5 cellular contexts compared by ENCODE assay signal in the genomic region with DNA sequence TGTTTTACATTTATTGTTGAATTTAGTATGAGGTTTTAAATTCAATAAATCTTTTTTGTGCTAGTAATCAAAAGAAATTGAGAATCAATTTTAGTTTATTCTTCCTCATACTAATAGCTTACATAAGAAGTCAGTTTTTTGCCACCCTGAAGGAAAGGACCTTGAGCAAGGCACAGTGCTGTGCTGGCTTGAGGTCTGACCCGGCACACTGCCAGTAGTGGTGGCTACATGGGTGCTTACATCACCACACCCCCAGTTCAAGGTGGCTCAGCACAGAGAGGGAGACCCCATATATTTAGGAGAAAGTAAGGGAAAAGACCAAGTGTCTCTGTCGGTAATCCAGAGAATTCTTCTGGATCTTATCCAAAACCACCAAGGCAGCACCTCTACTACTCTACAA.
"Had no signal": no experiment of that assay in that cellular context is flagged by ENCODE, and none has a peak within 500 bp of the region (broad histone marks: within the 10 kb centered on the region; RNA-seq: fewer than 3 reads in every experiment).

No MANE protein-coding gene starts in this region.

- DNase-seq: IMR-90, KBM-7 had no signal

- H3K4me3 ChIP-seq: K562 had no signal

- ATAC-seq: HepG2, K562 had no signal

- H3K27ac ChIP-seq: HL-60 had no signal
